In the genomic region with DNA sequence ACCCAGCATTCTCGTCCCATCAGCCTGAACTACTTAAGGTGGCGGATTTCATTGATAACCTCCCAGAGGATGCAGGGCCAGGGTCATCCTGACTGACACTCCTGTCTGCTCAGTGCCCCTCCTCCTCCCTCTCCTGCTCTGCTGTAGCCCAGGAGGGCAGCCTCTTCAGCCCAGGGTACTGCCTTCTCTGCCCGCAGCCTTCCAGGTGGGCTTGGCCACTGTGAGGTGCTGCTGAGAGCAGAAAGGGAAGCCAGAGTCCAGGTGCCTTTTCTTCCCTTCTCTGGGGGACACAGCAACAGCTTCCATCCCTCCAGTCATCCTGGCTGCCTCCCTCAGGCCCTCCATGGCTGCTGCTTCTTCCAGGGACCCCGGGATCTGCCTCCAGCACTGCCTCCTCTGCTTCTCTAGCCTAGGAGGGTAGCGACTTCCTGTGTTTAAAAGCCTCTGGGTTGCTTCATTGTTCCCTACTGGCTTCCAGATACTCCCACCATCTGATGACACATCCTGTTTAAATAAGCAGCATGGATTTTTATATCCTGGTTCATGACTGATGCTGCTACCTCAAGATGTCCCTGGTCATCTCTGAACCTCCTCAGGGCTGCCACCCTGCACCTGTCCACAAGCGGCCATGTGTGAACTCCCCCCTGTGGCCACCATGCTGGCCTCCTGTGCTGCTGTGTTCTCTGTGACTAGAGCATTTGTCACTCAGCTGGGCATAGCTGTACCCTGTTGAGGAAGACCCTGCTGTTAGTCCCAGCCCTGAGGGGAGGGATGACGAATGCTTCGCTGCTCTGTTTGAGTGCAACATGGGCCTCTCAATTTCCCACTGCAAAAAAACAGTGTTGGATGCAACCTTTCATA, we compare ENCODE assay signal across 13 cellular contexts. TPM values are rescaled to one million over a fixed set of nuclear protein-coding genes. Genes with fewer than 3 reads are reported as not detected.
DNase-seq lines count a peak whose midpoint lies in the region; ATAC-seq and TF ChIP-seq lines count a peak whose summit lies in the region.
"Had no signal": no experiment of that assay in that cellular context is flagged by ENCODE, and none has a peak within 500 bp of the region (broad histone marks: within the 10 kb centered on the region; RNA-seq: fewer than 3 reads in every experiment).

No MANE protein-coding gene starts in this region.

- H3K9me3 ChIP-seq in spleen (peaks cover 0 to 3% (median 0%) of the 10 kb centered on the region in 8 donors), gastrocnemius medialis (no peaks in the 10 kb centered on the region)

- no peaks in the 10 kb centered on the region for H3K4me1 Mint-ChIP-seq in activated CD4-positive, alpha-beta memory T cell treated with anti-CD3 and anti-CD28 coated beads for 36 hours (ENCODE audit: low read depth)
- no peaks in the 10 kb centered on the region for H3K4me1 Mint-ChIP-seq in activated CD4-positive, alpha-beta memory T cell treated with anti-CD3 and anti-CD28 coated beads, Interleukin-2, amount 10 ng/mL, durations not matched to agents 7 days and 5 days

- H3K9me3 Mint-ChIP-seq in activated CD4-positive, alpha-beta memory T cell treated with anti-CD3 and anti-CD28 coated beads for 36 hours: peaks cover 2% of the 10 kb centered on the region
- H3K9me3 Mint-ChIP-seq in activated CD4-positive, alpha-beta memory T cell treated with anti-CD3 and anti-CD28 coated beads, Interleukin-2, amount 10 ng/mL, durations not matched to agents 7 days and 5 days: peaks cover 4% of the 10 kb centered on the region

- in situ Hi-C loops in gastrocnemius medialis (cut with MboI; ENCODE audit: low sequenced_read_pairs in 4 of 4): no loop called here

- H3K36me3 Mint-ChIP-seq in activated CD4-positive, alpha-beta memory T cell treated with anti-CD3 and anti-CD28 coated beads for 36 hours: peaks cover 20% of the 10 kb centered on the region
- peaks cover 22% of the 10 kb centered on the region for H3K36me3 Mint-ChIP-seq in activated CD4-positive, alpha-beta memory T cell treated with anti-CD3 and anti-CD28 coated beads, Interleukin-2, amount 10 ng/mL, durations not matched to agents 7 days and 5 days (ENCODE audit: low read depth)

- intact Hi-C loops in activated CD4-positive, alpha-beta memory T cell treated with anti-CD3 and anti-CD28 coated beads for 36 hours (cut with micrococcal nuclease): no loop called here
- intact Hi-C loops in spleen (cut with DNase I; ENCODE audit: low total_unique reads) (no loop called here), gastrocnemius medialis (cut with DNase I; ENCODE audit: low total_unique reads) (no loop called here)

- H3K27me3 Mint-ChIP-seq in activated CD4-positive, alpha-beta memory T cell treated with anti-CD3 and anti-CD28 coated beads for 36 hours: no peaks in the 10 kb centered on the region
- no peaks in the 10 kb centered on the region for H3K27me3 Mint-ChIP-seq in activated CD4-positive, alpha-beta memory T cell treated with anti-CD3 and anti-CD28 coated beads, Interleukin-2, amount 10 ng/mL, durations not matched to agents 7 days and 5 days

- CTCF ChIA-PET in activated CD4-positive, alpha-beta memory T cell treated with anti-CD3 and anti-CD28 coated beads for 36 hours (lab: Charles Lee): no interaction called here
- CTCF ChIA-PET in activated CD4-positive, alpha-beta memory T cell treated with anti-CD3 and anti-CD28 coated beads, Interleukin-2, amount 10 ng/mL, durations not matched to agents 7 days and 5 days (lab: Charles Lee): no interaction called here

- WGBS in spleen, 5 donors: 63 to 80% (median 72%) methylated on average over 8 of the region's 8 CpGs

- no peaks in the 10 kb centered on the region for H3K36me3 ChIP-seq in spleen
- no peaks in the 10 kb centered on the region for H3K36me3 ChIP-seq in gastrocnemius medialis

- H3K4me3 ChIP-seq in fibroblast of the aortic adventitia (ENCODE audit: low read depth, low read length): no peak overlapping the region
- H3K4me3 ChIP-seq in spleen: no peak overlapping the region
- H3K4me3 ChIP-seq in gastrocnemius medialis: no peak overlapping the region
- H3K4me3 ChIP-seq: coronary artery had no signal

- DNase-seq in activated CD4-positive, alpha-beta memory T cell treated with anti-CD3 and anti-CD28 coated beads for 36 hours: peak; percentile 19
- DNase-seq in activated CD4-positive, alpha-beta memory T cell treated with anti-CD3 and anti-CD28 coated beads, Interleukin-2, amount 10 ng/mL, durations not matched to agents 7 days and 5 days: no peak
- peak; percentile 37 for DNase-seq in RPMI7951 (ENCODE audit: low read depth)
- DNase-seq in fibroblast of the aortic adventitia (ENCODE audit: low read depth): peak; percentile 17
- DNase-seq in spleen: peak; percentile 50
- no peak for DNase-seq in gastrocnemius medialis
- DNase-seq in retina: no peak
- no peak for DNase-seq in COLO829 (ENCODE audit: low spot score)
- DNase-seq: NCI-H2029 treated with DMSO at 0.1 percent for 48 hours; NK-92 treated with Interleukin-12 subunit alpha and Interleukin-12 subunit beta, amount 100 ng/mL, for 24 hours had no signal

- ATAC-seq in gastrocnemius medialis: no peak
- ATAC-seq: activated CD4-positive, CD25-positive, alpha-beta regulatory T cell treated with anti-CD3 and anti-CD28 coated beads, Interleukin-2, amount 50 U/mL, for 24 hours had no signal

- TF ChIP-seq CTCF in fibroblast of the aortic adventitia (IDR thresholded peaks at IDR 0.05; ENCODE audit: insufficient read depth, low read length) (no peak), spleen (IDR thresholded peaks at IDR 0.05 in 8 of 11, conservative IDR thresholded peaks at IDR 0.05 in 3 of 11) (no peak), gastrocnemius medialis (IDR thresholded peaks at IDR 0.05 in 4 of 5, conservative IDR thresholded peaks at IDR 0.05 in 1 of 5) (no peak)

- H3K27me3 ChIP-seq in spleen (replicated peaks in 1 of 7) (peaks cover 0 to 3% (median 0%) of the 10 kb centered on the region in 7 donors), gastrocnemius medialis (no peaks in the 10 kb centered on the region)

- H3K27ac ChIP-seq in spleen: no peak overlapping the region
- no peak overlapping the region for H3K27ac ChIP-seq in gastrocnemius medialis
- H3K27ac ChIP-seq: coronary artery had no signal

- H3K4me1 ChIP-seq in spleen: no peaks in the 10 kb centered on the region
- H3K4me1 ChIP-seq in gastrocnemius medialis: no peaks in the 10 kb centered on the region

- POLR2A ChIA-PET in activated CD4-positive, alpha-beta memory T cell treated with anti-CD3 and anti-CD28 coated beads for 36 hours (lab: Charles Lee): no interaction called here
- POLR2A ChIA-PET in activated CD4-positive, alpha-beta memory T cell treated with anti-CD3 and anti-CD28 coated beads, Interleukin-2, amount 10 ng/mL, durations not matched to agents 7 days and 5 days (lab: Charles Lee): no interaction called here

- H3K4me3 Mint-ChIP-seq in activated CD4-positive, alpha-beta memory T cell treated with anti-CD3 and anti-CD28 coated beads for 36 hours: no peak overlapping the region
- no peak overlapping the region for H3K4me3 Mint-ChIP-seq in activated CD4-positive, alpha-beta memory T cell treated with anti-CD3 and anti-CD28 coated beads, Interleukin-2, amount 10 ng/mL, durations not matched to agents 7 days and 5 days

- no peak overlapping the region for H3K27ac Mint-ChIP-seq in activated CD4-positive, alpha-beta memory T cell treated with anti-CD3 and anti-CD28 coated beads for 36 hours
- H3K27ac Mint-ChIP-seq in activated CD4-positive, alpha-beta memory T cell treated with anti-CD3 and anti-CD28 coated beads, Interleukin-2, amount 10 ng/mL, durations not matched to agents 7 days and 5 days: no peak overlapping the region

- no peak for TF ChIP-seq POLR2A in spleen (IDR thresholded peaks at IDR 0.05)
- TF ChIP-seq POLR2A in gastrocnemius medialis (IDR thresholded peaks at IDR 0.05): no peak

RNA-seq across cellular contexts. Expression of a gene that starts 55.8 kb away (rescaled TPM):
- total RNA-seq in activated CD4-positive, alpha-beta memory T cell treated with anti-CD3 and anti-CD28 coated beads for 36 hours: not detected
- not detected for total RNA-seq in activated CD4-positive, alpha-beta memory T cell treated with anti-CD3 and anti-CD28 coated beads, Interleukin-2, amount 10 ng/mL, durations not matched to agents 7 days and 5 days
- not detected in 2 replicates for total RNA-seq in RPMI7951 (2014; rRNA removed; shearing (Covaris generic))
- total RNA-seq in fibroblast of the aortic adventitia (ENCODE audit: low replicate concordance): not detected in 2 replicates
- not detected for total RNA-seq in spleen
- not detected for polyA plus RNA-seq in spleen
- total RNA-seq in gastrocnemius medialis: under 1 TPM in 1 of 4 donors, not detected in 3; 0.35 TPM
- total RNA-seq: posterior vena cava had no signal

Comparison
In these comparisons a context has a peak if more than half of its experiments do, and no peak if none do; other contexts are left out.
1. DNase-seq: peak in activated CD4-positive, alpha-beta memory T cell treated with anti-CD3 and anti-CD28 coated beads for 36 hours (single experiment), RPMI7951 (single experiment), fibroblast of the aortic adventitia (single experiment) and spleen (single experiment); none in activated CD4-positive, alpha-beta memory T cell treated with anti-CD3 and anti-CD28 coated beads, Interleukin-2, amount 10 ng/mL, durations not matched to agents 7 days and 5 days (single experiment), gastrocnemius medialis (0 of 2), retina (single experiment) and COLO829 (single experiment).